In genomic region chr11:112185883-112186282, GRCh38 we compare ENCODE assay signal across 18 cellular contexts. TPM values are rescaled to one million over a fixed set of nuclear protein-coding genes. Genes with fewer than 3 reads are reported as not detected.
DNase-seq lines count a peak whose midpoint lies in the region; ATAC-seq and TF ChIP-seq lines count a peak whose summit lies in the region.
"Had no signal": no experiment of that assay in that cellular context is flagged by ENCODE, and none has a peak within 500 bp of the region (broad histone marks: within the 10 kb centered on the region; RNA-seq: fewer than 3 reads in every experiment).

No MANE protein-coding gene starts in this region.

- H3K27ac ChIP-seq in psoas muscle, result peak overlapping the region; percentile 88
- H3K27ac ChIP-seq: Peyer's patch had no signal

- H3K4me1 ChIP-seq in psoas muscle, result peaks cover 17% of the 10 kb centered on the region
- H3K4me1 ChIP-seq: Peyer's patch had no signal

- H3K4me3 ChIP-seq in psoas muscle, result no peak overlapping the region
- H3K4me3 ChIP-seq: Peyer's patch had no signal

- H3K36me3 ChIP-seq in psoas muscle (ENCODE audit: insufficient read depth in 1 of 2, low read depth in 1 of 2), result no peaks in the 10 kb centered on the region
- H3K36me3 ChIP-seq: Peyer's patch had no signal

- DNase-seq in DMS79 treated with DMSO at 0.1 percent for 48 hours (lab: John Stamatoyannopoulos, UW) (peak; percentile 96), M059J (ENCODE audit: low read depth) (peak; percentile 8), left cardiac atrium (no peak), psoas muscle (no peak), NCI-H1417 treated with DMSO at 0.1 percent for 48 hours (lab: John Stamatoyannopoulos, UW) (no peak), SHP77 (lab: John Stamatoyannopoulos, UW) (no peak), NCI-H69 (lab: John Stamatoyannopoulos, UW) (no peak)
- DNase-seq: C1 segment of cervical spinal cord; CD8-positive, alpha-beta memory T cell; HFFc6; Kasumi-1; MM.1S; NCI-H1092 treated with DMSO at 0.1 percent for 48 hours; NCI-H526; Peyer's patch; SHP77 treated with DMSO at 0.1 percent for 48 hours; SK-N-SH had no signal

- H3K27me3 ChIP-seq in psoas muscle (ENCODE audit: insufficient read depth in 3 of 3, low read length in 2 of 3), result no peaks in the 10 kb centered on the region
- H3K27me3 ChIP-seq: Peyer's patch had no signal

- intact Hi-C loops in left cardiac atrium (cut with DNase I) (no loop called here), psoas muscle (cut with DNase I) (no loop called here)

- no peaks in the 10 kb centered on the region for H3K9me3 ChIP-seq in psoas muscle
- H3K9me3 ChIP-seq: Peyer's patch, SK-N-SH had no signal

- ATAC-seq in left cardiac atrium (peak; percentile 67 to 70), psoas muscle (peak; percentile 83 to 97 (median 90))

- no peak for TF ChIP-seq CTCF in psoas muscle (IDR thresholded peaks at IDR 0.05)

RNA-seq across cellular contexts. Expression of gene BCO2, which starts 10.6 kb away (rescaled TPM):
- total RNA-seq in M059J (2014; rRNA removed; shearing (Covaris generic)), result 1.0 TPM in 1 of 2 replicates, not detected in the other
- total RNA-seq in left cardiac atrium (10 to 100 TPM; 53.3 to 92.2 TPM), psoas muscle (10 to 100 TPM in 2 of 4 donors, 1 to 10 TPM in 2; 4.7 to 42.4 (median 19.2) TPM)
- 1 to 10 TPM; 3.5 to 5.7 (median 5.2) TPM for polyA plus RNA-seq in psoas muscle

RNA-seq across cellular contexts. Expression of gene TEX12, which starts 18.7 kb away (rescaled TPM):
- total RNA-seq in M059J (2014; rRNA removed; shearing (Covaris generic)), result 0.22 TPM in 1 of 2 replicates, not detected in the other
- total RNA-seq in left cardiac atrium (not detected), psoas muscle (under 1 TPM in 1 of 4 donors, not detected in 3; 0.48 TPM)
- under 1 TPM; 0.28 to 0.35 (median 0.33) TPM for polyA plus RNA-seq in psoas muscle
- total RNA-seq: HFFc6, HT1080 had no signal
- polyA plus RNA-seq: CD8-positive, alpha-beta memory T cell; SK-N-SH had no signal

RNA-seq across cellular contexts. Expression of gene IL18, which starts 22.0 kb away (rescaled TPM):
- 0.64 and 1.3 TPM in 2 replicates for total RNA-seq in M059J (2014; rRNA removed; shearing (Covaris generic))
- total RNA-seq in left cardiac atrium (1 to 10 TPM; 4.7 to 6.0 TPM), psoas muscle (10 to 100 TPM in 2 of 4 donors, 1 to 10 TPM in 2; 3.0 to 66.4 (median 10.4) TPM)
- 10 to 100 TPM in 1 of 3 donors, 1 to 10 TPM in 1, under 1 TPM in 1; 0.86 to 13.0 (median 1.2) TPM for polyA plus RNA-seq in psoas muscle
- total RNA-seq: CD8-positive, alpha-beta memory T cell had no signal
- polyA plus RNA-seq: CD8-positive, alpha-beta memory T cell had no signal

RNA-seq across cellular contexts. Expression of gene PTS, which starts 40.3 kb away (rescaled TPM):
- total RNA-seq in M059J (2014; rRNA removed; shearing (Covaris generic)), result 60.6 and 86.9 TPM in 2 replicates
- total RNA-seq in left cardiac atrium (10 to 100 TPM; 21.3 to 37.1 TPM), psoas muscle (10 to 100 TPM; 26.5 to 47.8 (median 43.7) TPM)
- 10 to 100 TPM; 59.0 to 83.6 (median 71.6) TPM for polyA plus RNA-seq in psoas muscle

Comparison
In these comparisons a context has a peak if more than half of its experiments do, and no peak if none do; other contexts are left out.
1. DNase-seq: peak in DMS79 treated with DMSO at 0.1 percent for 48 hours (single experiment) and M059J (single experiment); none in left cardiac atrium (single experiment), psoas muscle (0 of 2), NCI-H1417 treated with DMSO at 0.1 percent for 48 hours (single experiment), SHP77 (0 of 2) and NCI-H69 (single experiment).